ENCODE assay signal across 20 cellular contexts in the genomic region with DNA sequence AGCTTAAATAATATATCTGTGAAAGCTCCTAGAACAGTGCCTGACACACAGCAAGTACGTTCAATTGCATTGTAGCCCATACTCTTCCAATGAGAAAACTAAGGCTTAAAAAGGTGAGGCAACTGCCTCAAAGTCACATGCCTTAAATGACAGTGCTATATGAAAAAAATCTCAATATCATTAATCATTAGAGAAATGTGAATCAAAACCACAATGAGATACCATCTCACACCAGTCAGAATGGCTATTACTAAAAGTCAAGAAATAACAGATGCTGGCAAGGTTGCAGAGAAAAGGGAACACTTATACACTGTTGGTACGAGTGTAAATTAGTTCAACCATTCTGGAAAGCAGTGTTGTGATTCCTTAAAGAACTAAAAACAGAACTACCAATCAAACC.
"Had no signal": no experiment of that assay in that cellular context is flagged by ENCODE, and none has a peak within 500 bp of the region (broad histone marks: within the 10 kb centered on the region; RNA-seq: fewer than 3 reads in every experiment).

No MANE protein-coding gene starts in this region.

- H3K36me3 ChIP-seq: gastrocnemius medialis, lower lobe of right lung, pancreas, sigmoid colon, tibial artery had no signal

- H3K4me3 ChIP-seq: gastrocnemius medialis, lower lobe of right lung, pancreas, sigmoid colon, testis, tibial artery had no signal

- ATAC-seq: effector memory CD8-positive, alpha-beta T cell; gastrocnemius medialis; left ventricle myocardium superior; lower lobe of right lung; natural killer cell; pancreas; right cardiac atrium; stimulated activated effector memory CD8-positive, alpha-beta T cell treated with anti-CD3 and anti-CD28 coated beads, Interleukin-12 subunit alpha, Interleukin-12 subunit beta, amount 100 ng/mL, for 72 hours; stimulated activated naive CD8-positive, alpha-beta T cell treated with anti-CD3 and anti-CD28 coated beads, Interleukin-15, Interleukin-2, amounts not matched to agents 100 U/mL and 50 U/mL, for 24 hours had no signal

- DNase-seq: cortex of kidney; effector memory CD8-positive, alpha-beta T cell; gastrocnemius medialis; head of caudate nucleus; left ventricle myocardium superior; lower lobe of right lung; natural killer cell; pancreas; right cardiac atrium; sigmoid colon; stimulated activated CD4-positive, alpha-beta T cell treated with anti-CD3 and anti-CD28 coated beads, Interleukin-2, amount 100 ng/mL, for 24 hours; stimulated activated CD4-positive, alpha-beta T cell treated with anti-CD3 and anti-CD28 coated beads, Interleukin-4, amount 100 ng/mL, for 24 hours; stimulated activated naive CD8-positive, alpha-beta T cell treated with anti-CD3 and anti-CD28 coated beads, Interleukin-15, Interleukin-2, amounts not matched to agents 100 U/mL and 50 U/mL, for 24 hours; substantia nigra; testis; tibial artery had no signal

- H3K4me3 Mint-ChIP-seq: effector memory CD8-positive, alpha-beta T cell; memory B cell; natural killer cell; stimulated activated effector memory CD8-positive, alpha-beta T cell treated with anti-CD3 and anti-CD28 coated beads, Interleukin-12 subunit alpha, Interleukin-12 subunit beta, amount 100 ng/mL, for 72 hours; type B pancreatic cell had no signal

- H3K27ac Mint-ChIP-seq: memory B cell; natural killer cell; progenitor cell of endocrine pancreas; stimulated activated effector memory CD8-positive, alpha-beta T cell treated with anti-CD3 and anti-CD28 coated beads, Interleukin-12 subunit alpha, Interleukin-12 subunit beta, amount 100 ng/mL, for 72 hours; type B pancreatic cell had no signal

- H3K27ac ChIP-seq: gastrocnemius medialis, lower lobe of right lung, pancreas, sigmoid colon, testis, tibial artery had no signal

- H3K36me3 Mint-ChIP-seq: memory B cell; natural killer cell; stimulated activated effector memory CD8-positive, alpha-beta T cell treated with anti-CD3 and anti-CD28 coated beads, Interleukin-12 subunit alpha, Interleukin-12 subunit beta, amount 100 ng/mL, for 72 hours; type B pancreatic cell had no signal

- H3K4me1 Mint-ChIP-seq: stimulated activated effector memory CD8-positive, alpha-beta T cell treated with anti-CD3 and anti-CD28 coated beads, Interleukin-12 subunit alpha, Interleukin-12 subunit beta, amount 100 ng/mL, for 72 hours had no signal

- H3K9me3 Mint-ChIP-seq: effector memory CD8-positive, alpha-beta T cell; memory B cell; natural killer cell; stimulated activated effector memory CD8-positive, alpha-beta T cell treated with anti-CD3 and anti-CD28 coated beads, Interleukin-12 subunit alpha, Interleukin-12 subunit beta, amount 100 ng/mL, for 72 hours; type B pancreatic cell had no signal

- H3K27me3 ChIP-seq: gastrocnemius medialis, testis had no signal

- H3K9me3 ChIP-seq: gastrocnemius medialis, lower lobe of right lung, pancreas, sigmoid colon, testis, tibial artery had no signal
